In genomic region chr3:86991482-86991815, GRCh38 we compare ENCODE assay signal across 10 cellular contexts. TPM values are rescaled to one million over a fixed set of nuclear protein-coding genes. Genes with fewer than 3 reads are reported as not detected.
DNase-seq lines count a peak whose midpoint lies in the region; ATAC-seq, FAIRE-seq and TF ChIP-seq lines count a peak whose summit lies in the region.
"Had no signal": no experiment of that assay in that cellular context is flagged by ENCODE, and none has a peak within 500 bp of the region (broad histone marks: within the 10 kb centered on the region; RNA-seq: fewer than 3 reads in every experiment).

No MANE protein-coding gene starts in this region.

- H3K36me3 Mint-ChIP-seq in CD8-positive, alpha-beta T cell, result no peaks in the 10 kb centered on the region

- no peak overlapping the region for H4K5ac ChIP-seq in H1 (ENCODE audit: insufficient read length, low read depth, low read length)

- peak overlapping the region; percentile 86; the same call in 1 of the 2 replicates for H4K8ac ChIP-seq in H1 (ENCODE audit: extremely low read depth, insufficient read depth, low read length)

- H3K27ac ChIP-seq in H1 (ENCODE audit: low read depth, low read length) (no peak overlapping the region), muscle layer of colon (ENCODE audit: low read depth, low read length) (peak overlapping the region; percentile 79), aorta (ENCODE audit: low read depth in 1 of 2, low read length in 2 of 2) (peak overlapping the region in 1 of 2 donors; percentile 78)
- no peak overlapping the region for H3K27ac ChIP-seq in CD8-positive, alpha-beta T cell (ENCODE audit: low read depth, low read length)

- H2BK20ac ChIP-seq in H1 (ENCODE audit: low read length), result peak overlapping the region; percentile 88; the same call in 1 of the 2 replicates

- no peak overlapping the region for H2BK15ac ChIP-seq in H1 (ENCODE audit: low read length)

- TF ChIP-seq EP300 in H1 (IDR thresholded peaks at IDR 0.05; ENCODE audit: borderline replicate concordance in 1 of 2, low read depth in 2 of 2, low read length in 2 of 2), result no peak

- DNase-seq in Right ventricle myocardium superior (no peak), left ventricle myocardium superior (no peak), H1 (ENCODE audit: low read depth in 1 of 2, low spot score in 2 of 2) (no peak), aorta (no peak), inferior parietal cortex (ENCODE audit: extremely low spot score) (no peak)
- DNase-seq in CD8-positive, alpha-beta T cell, result no peak

- ATAC-seq in Right ventricle myocardium superior (ENCODE audit: poor library complexity), result peak; percentile 40
- ATAC-seq in left ventricle myocardium superior, result no peak
- ATAC-seq in aorta (ENCODE audit: low FRiP score), result no peak
- no peak for ATAC-seq in CD8-positive, alpha-beta T cell
- ATAC-seq in HG03457 (IDR thresholded peaks at IDR 0.05; ENCODE audit: unreplicated experiment), result no peak

- peaks cover 10% of the 10 kb centered on the region for H3K23me2 ChIP-seq in H1 (ENCODE audit: low read depth, low read length)

- POLR2A ChIA-PET in H1 (lab: Charles Lee; ENCODE audit: partially characterized antibody), result no interaction called here
- POLR2A ChIA-PET in CD8-positive, alpha-beta T cell (lab: Charles Lee), result no interaction called here

- intact Hi-C loops in Right ventricle myocardium superior (cut with DNase I) (no loop called here), left ventricle myocardium superior (cut with micrococcal nuclease) (no loop called here), aorta (cut with DNase I) (loop anchor here (5.0 kb wide), 2 partner anchors 96 to 199 kb away; no protein-coding TSS in a partner anchor)
- intact Hi-C loops in CD8-positive, alpha-beta T cell (cut with DNase I, micrococcal nuclease), result no loop called here

- H3K79me1 ChIP-seq in H1 (ENCODE audit: low read depth, low read length), result no peaks in the 10 kb centered on the region; the same call in 1 of the 2 replicates

- H3K4me3 ChIP-seq in H1 (ENCODE audit: extremely low read depth in 1 of 4, insufficient read depth in 2 of 4, low read depth in 3 of 4, low read length in 4 of 4) (peak overlapping the region; percentile 70 to 80 (median 77)), muscle layer of colon (ENCODE audit: low read depth in 1 of 2, low read length in 2 of 2) (peak overlapping the region; percentile 61 to 68), aorta (ENCODE audit: low read length in 2 of 2) (peak overlapping the region; percentile 80 to 89)
- H3K4me3 ChIP-seq in CD8-positive, alpha-beta T cell (ENCODE audit: low read depth, low read length), result no peak overlapping the region

- peaks cover 28% of the 10 kb centered on the region for H3K27me3 Mint-ChIP-seq in CD8-positive, alpha-beta T cell (ENCODE audit: low read depth)

- peak overlapping the region; percentile 87 for H2BK120ac ChIP-seq in H1 (replicated peaks; ENCODE audit: low read depth, low read length)

- H3K4me2 ChIP-seq in H1 (ENCODE audit: insufficient read depth in 1 of 2, low read depth in 2 of 2, low read length in 2 of 2), result peak overlapping the region; percentile 88 to 96

- no peaks in the 10 kb centered on the region for H3K36me3 ChIP-seq in H1 (ENCODE audit: control insufficient read depth in 2 of 4, insufficient read depth in 4 of 4, low read length in 3 of 4)
- no peaks in the 10 kb centered on the region for H3K36me3 ChIP-seq in muscle layer of colon (ENCODE audit: insufficient read depth, low read length)
- no peaks in the 10 kb centered on the region for H3K36me3 ChIP-seq in aorta (ENCODE audit: control insufficient read depth in 1 of 2, insufficient read depth in 2 of 2, low read length in 1 of 2)
- H3K36me3 ChIP-seq in CD8-positive, alpha-beta T cell (ENCODE audit: insufficient read depth, low read length), result no peaks in the 10 kb centered on the region

- peak overlapping the region; percentile 79 for H2AFZ ChIP-seq in H1 (ENCODE audit: low read length)

- H3K56ac ChIP-seq in H1 (replicated peaks; ENCODE audit: insufficient read length, low read depth, low read length), result no peak overlapping the region

- H2BK12ac ChIP-seq in H1 (ENCODE audit: low read depth, low read length), result peak overlapping the region; percentile 78; the same call in 1 of the 2 replicates

- H3K27me3 ChIP-seq in H1 (replicated peaks in 1 of 4; ENCODE audit: control insufficient read depth in 3 of 4, extremely low read depth in 1 of 4, insufficient read depth in 3 of 4, low read length in 3 of 4) (peaks cover 0 to 8% (median 3%) of the 10 kb centered on the region in 4 experiments; a peak in 4 of 7 replicates), muscle layer of colon (ENCODE audit: control insufficient read depth in 1 of 2, insufficient read depth in 2 of 2, low read length in 2 of 2) (no peaks in the 10 kb centered on the region), aorta (ENCODE audit: control insufficient read depth in 1 of 2, insufficient read depth in 2 of 2, low read length in 1 of 2) (no peaks in the 10 kb centered on the region)
- no peaks in the 10 kb centered on the region for H3K27me3 ChIP-seq in CD8-positive, alpha-beta T cell (ENCODE audit: insufficient read depth, low read length)

- peak overlapping the region in 3 of 4 experiments; percentile 16 to 52 (median 45); a peak in 3 of 7 replicates for H3K9ac ChIP-seq in H1 (replicated peaks in 1 of 4; ENCODE audit: extremely low read depth in 1 of 4, low read depth in 3 of 4, low read length in 3 of 4)
- peak overlapping the region; percentile 77 for H3K9ac ChIP-seq in muscle layer of colon (ENCODE audit: low read length)

- TF ChIP-seq CTCF in H1 (IDR thresholded peaks at IDR 0.05; ENCODE audit: control extremely low read depth in 1 of 3, insufficient read depth in 1 of 3, low read depth in 1 of 3, low read length in 3 of 3), result no peak
- TF ChIP-seq CTCF in CD8-positive, alpha-beta T cell (IDR thresholded peaks at IDR 0.05), result no peak

- no peak overlapping the region; the same call in 1 of the 2 replicates for H2BK5ac ChIP-seq in H1 (ENCODE audit: low read depth, low read length)

- no peak for TF ChIP-seq RAD21 in H1 (IDR thresholded peaks at IDR 0.05 in 1 of 2, conservative IDR thresholded peaks at IDR 0.05 in 1 of 2; ENCODE audit: low read depth in 2 of 2, low read length in 2 of 2)

- no peaks in the 10 kb centered on the region for H4K20me1 ChIP-seq in H1 (replicated peaks in 1 of 2; ENCODE audit: control insufficient read depth in 1 of 2, insufficient read depth in 2 of 2, low read length in 2 of 2)

- CTCF ChIA-PET in H1 (lab: Charles Lee; ENCODE audit: partially characterized antibody), result interaction anchor here (0.7 to 1.3 kb wide), 2 partner anchors 21 to 92 kb away, joined by 3 to 4 read pairs; no protein-coding TSS in a partner anchor
- CTCF ChIA-PET in CD8-positive, alpha-beta T cell (lab: Charles Lee), result no interaction called here

- peak overlapping the region; percentile 38; the same call in 1 of the 2 replicates for H3K18ac ChIP-seq in H1 (ENCODE audit: extremely low read depth, low read length)

- no peaks in the 10 kb centered on the region for H3K9me3 Mint-ChIP-seq in CD8-positive, alpha-beta T cell
- H3K9me3 Mint-ChIP-seq: T-helper 1 cell treated with Interleukin-12 subunit alpha and Interleukin-12 subunit beta and Interleukin-4 antibody, amounts not matched to agents 30 μg/mL and 1 μg/mL, for 36 hours had no signal

- no peak overlapping the region; the same call in 1 of the 2 replicates for H2AK5ac ChIP-seq in H1 (ENCODE audit: low read depth, low read length)

- H3K9me3 ChIP-seq in H1 (ENCODE audit: insufficient read depth in 2 of 2, low read depth in 1 of 2, low read length in 1 of 2) (no peaks in the 10 kb centered on the region), muscle layer of colon (ENCODE audit: low read length) (no peaks in the 10 kb centered on the region), aorta (ENCODE audit: control insufficient read depth, low read length) (no peaks in the 10 kb centered on the region)
- H3K9me3 ChIP-seq in CD8-positive, alpha-beta T cell (ENCODE audit: low read length), result no peaks in the 10 kb centered on the region

- WGBS in H1 (ENCODE audit: extremely low coverage in 1 of 2, insufficient coverage in 1 of 2, insufficient read length in 1 of 2, insufficient replicate concordance in 2 of 2, low coverage in 1 of 2, low lambda C conversion rate in 2 of 2, missing lambda C conversion rate in 1 of 2), 2 experiments, result 18% methylated on average over 7 of the region's 7 CpGs; no CpG with 5 or more reads in 1 of the 2 experiments
- WGBS in aorta, 2 donors, result 1 to 3% methylated on average over 7 of the region's 7 CpGs

- H3K23ac ChIP-seq in H1 (ENCODE audit: insufficient read length), result no peak overlapping the region

- no peak overlapping the region for H3K4me3 Mint-ChIP-seq in CD8-positive, alpha-beta T cell
- H3K4me3 Mint-ChIP-seq: T-helper 1 cell treated with Interleukin-12 subunit alpha and Interleukin-12 subunit beta and Interleukin-4 antibody, amounts not matched to agents 30 μg/mL and 1 μg/mL, for 36 hours had no signal

- H3K27ac Mint-ChIP-seq in CD8-positive, alpha-beta T cell, result no peak overlapping the region
- H3K27ac Mint-ChIP-seq: T-helper 1 cell treated with Interleukin-12 subunit alpha and Interleukin-12 subunit beta and Interleukin-4 antibody, amounts not matched to agents 30 μg/mL and 1 μg/mL, for 36 hours had no signal

- peaks cover 0 to 10% of the 10 kb centered on the region in 2 experiments; a peak in 2 of 4 replicates for H3K79me2 ChIP-seq in H1 (ENCODE audit: control insufficient read depth in 1 of 2, insufficient read depth in 2 of 2, low read length in 2 of 2)

- H3K4me1 ChIP-seq in H1 (replicated peaks in 1 of 4; ENCODE audit: control insufficient read depth in 3 of 4, insufficient read depth in 4 of 4, low read length in 3 of 4) (peaks cover 0 to 6% (median 2%) of the 10 kb centered on the region in 4 experiments; a peak in 5 of 7 replicates), muscle layer of colon (ENCODE audit: insufficient read depth, low read length) (peaks cover 14% of the 10 kb centered on the region), aorta (ENCODE audit: control insufficient read depth in 1 of 2, insufficient read depth in 2 of 2, low read length in 2 of 2) (peaks cover 1 to 3% of the 10 kb centered on the region in 2 donors)
- no peaks in the 10 kb centered on the region for H3K4me1 ChIP-seq in CD8-positive, alpha-beta T cell (ENCODE audit: insufficient read depth, low read length)

- H3K4ac ChIP-seq in H1 (replicated peaks; ENCODE audit: insufficient read length, low read depth, low read length), result no peak overlapping the region

- TF ChIP-seq POLR2A in H1 (IDR thresholded peaks at IDR 0.05; ENCODE audit: control extremely low read depth in 1 of 2, low read depth in 2 of 2, low read length in 2 of 2), result no peak

- H3K4me1 Mint-ChIP-seq in CD8-positive, alpha-beta T cell (ENCODE audit: low read depth), result peaks cover 3% of the 10 kb centered on the region

- no peak for FAIRE-seq in H1 (lab: Jason Lieb, UNC)
- FAIRE-seq: GM19239 had no signal

- no peak overlapping the region for H4K91ac ChIP-seq in H1 (replicated peaks; ENCODE audit: insufficient read length, low read length)

- H3K14ac ChIP-seq in H1 (ENCODE audit: insufficient read length), result peak overlapping the region; percentile 27

RNA-seq across cellular contexts. Expression of gene VGLL3, which starts 0.5 kb away (rescaled TPM):
- 2.7 TPM for total RNA-seq in Right ventricle myocardium superior
- total RNA-seq in left ventricle myocardium superior, result 3.6 TPM
- total RNA-seq in H1 (2021; fragmentation: NEBNext Ultra II Directional; extraction: Animal tissue kit (Norgen Biotek cat#: 25700)), result 13.4 and 21.6 TPM in 2 replicates
- 21.6 and 24.2 TPM in 2 replicates for polyA plus RNA-seq in H1 (2011; rRNA removed)
- 6.0 TPM for polyA plus RNA-seq in H1 (2011; cell fraction: cytosol; rRNA removed)
- polyA plus RNA-seq in H1 (2011; cell fraction: nucleus; rRNA removed), result 17.2 TPM
- polyA plus RNA-seq in H1 (2012, experiment 1 of 2), result 5.3 to 10.0 TPM (median 7.6 TPM) in 4 replicates
- 0.24 TPM for polyA plus RNA-seq in H1 (2012, experiment 2 of 2)
- polyA plus RNA-seq in H1 (2013, experiment 1 of 2), result 7.6 TPM
- polyA plus RNA-seq in H1 (2013, experiment 2 of 2), result 6.5 TPM
- polyA minus RNA-seq in H1 (2011; rRNA and poly(A)+ RNA removed), result 44.5 and 69.7 TPM in 2 replicates
- polyA minus RNA-seq in H1 (2011; cell fraction: cytosol; rRNA and poly(A)+ RNA removed), result 3.0 TPM
- 18.2 TPM for polyA minus RNA-seq in H1 (2011; cell fraction: nucleus; rRNA and poly(A)+ RNA removed)
- 100 to 1,000 TPM in 1 of 2 donors, 10 to 100 TPM in 1; 49.8 to 155 TPM for total RNA-seq in aorta
- polyA plus RNA-seq in aorta, result 10 to 100 TPM; 10.8 to 11.2 TPM
- total RNA-seq in CD8-positive, alpha-beta T cell, result not detected

Comparison
In these comparisons a context has a peak if more than half of its experiments do, and no peak if none do; other contexts are left out.
1. intact Hi-C loops: an anchor here in aorta (5.0 kb wide); none called in Right ventricle myocardium superior, left ventricle myocardium superior and CD8-positive, alpha-beta T cell.